8 cellular contexts compared by ENCODE assay signal in the genomic region with DNA sequence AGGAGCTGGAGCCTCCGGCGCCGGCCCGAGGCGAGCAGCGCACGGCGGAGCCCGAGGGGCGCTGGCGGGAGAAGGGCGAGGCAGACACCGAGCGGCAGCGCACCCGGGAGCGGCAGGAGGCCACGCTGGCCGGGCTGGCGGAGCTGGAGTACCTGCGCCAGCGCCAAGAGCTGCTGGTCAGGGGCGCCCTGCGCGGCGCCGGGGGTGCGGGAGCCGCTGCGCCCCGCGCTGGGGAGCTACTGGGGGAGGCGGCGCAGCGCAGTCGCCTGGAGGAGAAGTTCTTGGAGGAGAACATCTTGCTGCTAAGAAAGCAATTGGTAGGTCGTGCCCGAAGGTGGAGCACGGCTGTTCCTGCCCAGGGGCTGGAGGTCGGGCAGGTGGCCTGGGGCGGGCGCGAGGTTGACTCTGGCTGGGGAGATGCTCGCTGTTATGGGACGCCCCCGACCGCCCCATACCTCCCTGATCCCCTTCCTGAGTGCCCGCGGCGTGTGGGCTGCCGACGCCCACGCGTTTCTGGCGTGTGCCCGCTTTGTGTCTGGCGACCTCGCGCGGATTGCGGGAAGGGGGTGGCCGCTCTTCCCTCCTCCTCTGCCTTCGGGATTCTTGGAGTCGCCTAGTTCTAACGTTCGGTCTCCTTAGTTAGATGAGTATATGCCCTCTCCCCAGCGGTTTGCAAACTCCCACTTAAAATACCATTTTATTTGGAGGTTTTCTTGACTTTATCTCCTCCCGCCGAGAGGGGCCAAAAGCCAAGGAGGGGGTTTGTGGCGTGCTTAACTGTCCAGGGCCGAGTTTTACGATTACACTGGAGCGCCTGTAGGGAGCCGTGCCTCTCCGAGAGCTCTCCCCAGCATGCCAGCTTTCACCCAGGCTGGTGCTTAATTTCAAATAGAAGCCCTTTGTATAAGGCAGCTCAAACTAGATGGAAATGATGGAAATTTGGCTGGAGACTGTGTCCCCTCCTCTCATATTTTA. TPM values are rescaled to one million over a fixed set of nuclear protein-coding genes. Genes with fewer than 3 reads are reported as not detected.
DNase-seq lines count a peak whose midpoint lies in the region; ATAC-seq, FAIRE-seq and TF ChIP-seq lines count a peak whose summit lies in the region.

No MANE protein-coding gene starts in this region.

- H3K4me3 ChIP-seq in A549 (peak overlapping the region; percentile 77), GM12875 (ENCODE audit: low read depth, low read length) (peak overlapping the region; percentile 35), brain microvascular endothelial cell (ENCODE audit: low read depth, low read length) (peak overlapping the region; percentile 72), kidney (ENCODE audit: low read length in 2 of 2) (peak overlapping the region; percentile 52 to 65)

- POLR2A ChIA-PET in A549 (lab: Yijun Ruan, JAX), result interaction anchor here (0.9 to 3.2 kb wide), 3 partner anchors 93 to 486 kb away, joined by 3 to 23 read pairs (median 9); no protein-coding TSS in a partner anchor

- in situ Hi-C loops in brain microvascular endothelial cell (cut with HindIII; ENCODE audit: low pct_ligation_motif_present, low sequenced_read_pairs), result loop anchor here (10.0 kb wide), 1 partner anchor 386 kb away; no protein-coding TSS in a partner anchor

- no peaks in the 10 kb centered on the region for H3K9me3 ChIP-seq in A549
- no peaks in the 10 kb centered on the region for H3K9me3 ChIP-seq in kidney (ENCODE audit: control insufficient read depth in 1 of 2, low read length in 2 of 2)

- H3K27ac ChIP-seq in A549 (peak overlapping the region; percentile 62 to 83; a peak in 5 of 6 replicates), brain microvascular endothelial cell (peak overlapping the region; percentile 90), kidney (ENCODE audit: low read depth in 2 of 2, low read length in 2 of 2) (peak overlapping the region; percentile 48 to 79)

- H3K4me2 ChIP-seq in A549, result peak overlapping the region; percentile 99

- peak overlapping the region; percentile 55 to 65 for H3K9ac ChIP-seq in kidney (ENCODE audit: low read length in 2 of 2)

- TF ChIP-seq POLR2A in A549 (IDR thresholded peaks at IDR 0.05; ENCODE audit: low read length), result no peak

- no peak for TF ChIP-seq RAD21 in A549 (conservative IDR thresholded peaks at IDR 0.05 in 1 of 2, IDR thresholded peaks at IDR 0.05 in 1 of 2)

- CTCF ChIA-PET in A549 (lab: Yijun Ruan, JAX), result interaction anchor here (0.7 to 8.7 kb wide), 36 partner anchors 8 to 490 kb away, joined by 3 to 78 read pairs (median 4); no protein-coding TSS in a partner anchor

- H3K27me3 ChIP-seq in brain microvascular endothelial cell (replicated peaks), result no peaks in the 10 kb centered on the region

- peak in 1 of 2 experiments; percentile 10 for DNase-seq in A549 (ENCODE audit: low read depth in 1 of 2, low spot score in 1 of 2)
- peak; percentile 50 for DNase-seq in RPMI7951 (ENCODE audit: low read depth)
- DNase-seq in brain microvascular endothelial cell, result no peak
- peak; percentile 76 for DNase-seq in kidney
- peak in 2 of 3 donors; percentile 6 to 7 for DNase-seq in stimulated activated CD4-positive, alpha-beta T cell treated with anti-CD3 and anti-CD28 coated beads, Interleukin-12 subunit alpha, Interleukin-12 subunit beta, amount 100 ng/mL, for 48 hours (ENCODE audit: low read depth in 2 of 3, low spot score in 1 of 3)
- DNase-seq in RCC 7860 (ENCODE audit: low spot score), result no peak

- ATAC-seq in A549 (peak; percentile 55 to 71), HG02798 (IDR thresholded peaks at IDR 0.05; ENCODE audit: poor library complexity, unreplicated experiment) (peak; percentile 25)

- H3K36me3 ChIP-seq in brain microvascular endothelial cell (replicated peaks) (peaks cover 6% of the 10 kb centered on the region), kidney (ENCODE audit: control insufficient read depth in 1 of 2, insufficient read depth in 2 of 2, low read length in 2 of 2) (no peaks in the 10 kb centered on the region)

- TF ChIP-seq CTCF in A549 (IDR thresholded peaks at IDR 0.05) (no peak), GM12875 (IDR thresholded peaks at IDR 0.05; ENCODE audit: borderline replicate concordance, insufficient read depth, low read depth, low read length) (no peak), brain microvascular endothelial cell (IDR thresholded peaks at IDR 0.05; ENCODE audit: low read depth, low read length, missing control alignments) (peak; percentile 23), kidney (IDR thresholded peaks at IDR 0.05; ENCODE audit: borderline replicate concordance, extremely low read depth, insufficient read depth) (no peak)

- intact Hi-C loops in kidney (cut with DNase I), result no loop called here

- FAIRE-seq in A549 (lab: Jason Lieb, UNC), result no peak
- no peak for FAIRE-seq in kidney (lab: Jason Lieb, UNC)
- no peak for FAIRE-seq in RCC 7860 (lab: Jason Lieb, UNC)

- H3K4me1 ChIP-seq in A549, result peaks cover 3% of the 10 kb centered on the region; the same call in 1 of the 3 replicates
- peaks cover 10% of the 10 kb centered on the region in 2 donors for H3K4me1 ChIP-seq in kidney (ENCODE audit: control insufficient read depth in 1 of 2, insufficient read depth in 1 of 2, low read depth in 1 of 2, low read length in 2 of 2)

- no peak for TF ChIP-seq EP300 in A549 (IDR thresholded peaks at IDR 0.05)

- WGBS in A549 (ENCODE audit: missing lambda C conversion rate), result 6% methylated on average over 55 of the region's 75 CpGs

TF ChIP-seq in A549, 52 proteins besides CTCF, POLR2A, EP300 and RAD21:
- TF ChIP-seq MAX (IDR thresholded peaks at IDR 0.05), result peak; percentile 39; the same call in 1 of the 2 replicates
- no peak for TF ChIP-seq SMC3 (IDR thresholded peaks at IDR 0.05)

RNA-seq across cellular contexts. Expression of gene DACT1, which starts 0.8 kb away (rescaled TPM):
- polyA plus RNA-seq in A549 (2011; rRNA removed), result 0.37 and 0.45 TPM in 2 replicates
- 0.16 and 0.19 TPM in 2 replicates for polyA plus RNA-seq in A549 (2012; cell fraction: cytosol; rRNA removed)
- 0.19 and 0.53 TPM in 2 replicates for polyA plus RNA-seq in A549 (2012; cell fraction: nucleus; rRNA removed)
- polyA plus RNA-seq in A549 (2017; fragmentation: RNase III; extraction: RNeasy Plus Mini Kit Qiagen cat#74134 plus additional on column Dnase treatment), result 0.68 to 0.89 TPM (median 0.84 TPM) in 3 replicates
- 0.29 and 0.58 TPM in 2 replicates for polyA minus RNA-seq in A549 (2011; rRNA and poly(A)+ RNA removed)
- total RNA-seq in RPMI7951 (2014; rRNA removed; shearing (Covaris generic)), result 22.2 and 23.1 TPM in 2 replicates
- 18.6 TPM for total RNA-seq in kidney
- 2.1 TPM for polyA plus RNA-seq in kidney (ENCODE audit: insufficient read depth, low read depth, low replicate concordance)

Comparison
In these comparisons a context has a peak if more than half of its experiments do, and no peak if none do; other contexts are left out.
1. DNase-seq: peak in RPMI7951 (single experiment), kidney (single experiment) and stimulated activated CD4-positive, alpha-beta T cell treated with anti-CD3 and anti-CD28 coated beads, Interleukin-12 subunit alpha, Interleukin-12 subunit beta, amount 100 ng/mL, for 48 hours (2 of 3); none in brain microvascular endothelial cell (single experiment) and RCC 7860 (single experiment).
2. Peak in every context shown above with its lines, with median percentiles within 50 percentile points of each other: H3K27ac ChIP-seq and H3K4me3 ChIP-seq.